18 cellular contexts compared by ENCODE assay signal in genomic region chr16:72819345-72819744, GRCh38.
DNase-seq lines count a peak whose midpoint lies in the region; ATAC-seq, FAIRE-seq and TF ChIP-seq lines count a peak whose summit lies in the region.
"Had no signal": no experiment of that assay in that cellular context is flagged by ENCODE, and none has a peak within 500 bp of the region (broad histone marks: within the 10 kb centered on the region; RNA-seq: fewer than 3 reads in every experiment).

No MANE protein-coding gene starts in this region.

- 93% methylated on average over 6 of the region's 6 CpGs for WGBS in HepG2 (ENCODE audit: low lambda C conversion rate)

- H3K4me1 ChIP-seq in HepG2 (ENCODE audit: insufficient read depth, low read length), result no peaks in the 10 kb centered on the region

- TF ChIP-seq CTCF in fibroblast of mammary gland (conservative IDR thresholded peaks at IDR 0.05; ENCODE audit: control insufficient read depth, insufficient read depth, low read depth, low read length) (no peak), retinal pigment epithelial cell (conservative IDR thresholded peaks at IDR 0.05; ENCODE audit: low read depth, low read length) (no peak), HepG2 (CRISPR knock-in tag; IDR thresholded peaks at IDR 0.05) (no peak)

- no peaks in the 10 kb centered on the region for H3K9me3 ChIP-seq in HepG2 (ENCODE audit: low read length)
- H3K9me3 ChIP-seq: thoracic aorta had no signal

- FAIRE-seq in HepG2 (lab: Jason Lieb, UNC), result no peak
- FAIRE-seq: endometrium had no signal

- intact Hi-C loops in HepG2 (cut with micrococcal nuclease; ENCODE audit: unreplicated experiment), result no loop called here

- H2AFZ ChIP-seq in HepG2 (ENCODE audit: low read length), result no peak overlapping the region

- no peak overlapping the region for H3K4me2 ChIP-seq in HepG2 (ENCODE audit: low read depth, low read length)

- H3K36me3 ChIP-seq in HepG2 (replicated peaks in 1 of 2; ENCODE audit: control insufficient read depth in 1 of 2, insufficient read depth in 2 of 2, low read length in 2 of 2), result peaks cover 10 to 16% of the 10 kb centered on the region in 2 experiments; a peak in 4 of 5 replicates
- H3K36me3 ChIP-seq: thoracic aorta had no signal

- in situ Hi-C loops in HepG2 (cut with HindIII; ENCODE audit: extremely low pct_ligation_motif_present, low pct_unique_long_range_greater_than_20kb), result no loop called here

- H3K9ac ChIP-seq in HepG2 (ENCODE audit: insufficient read depth, low read depth, low read length), result no peak overlapping the region

- H3K27ac ChIP-seq in HepG2 (ENCODE audit: extremely low read length, insufficient read depth, low read length), result no peak overlapping the region
- H3K27ac ChIP-seq: thoracic aorta, VCaP had no signal

- TF ChIP-seq POLR2A in HepG2 (IDR thresholded peaks at IDR 0.05; ENCODE audit: insufficient read depth in 1 of 2, low read depth in 2 of 2, low read length in 2 of 2), result no peak

- CTCF ChIA-PET in HepG2 (lab: Yijun Ruan, JAX; ENCODE audit: low intra/inter-chr PET ratio, low total read pairs), result no interaction called here

- no peak overlapping the region for H3K4me3 ChIP-seq in fibroblast of mammary gland (ENCODE audit: control insufficient read depth, low read depth, low read length)
- H3K4me3 ChIP-seq in retinal pigment epithelial cell (ENCODE audit: low read length), result no peak overlapping the region
- no peak overlapping the region for H3K4me3 ChIP-seq in HepG2 (replicated peaks in 1 of 3; ENCODE audit: insufficient read depth in 1 of 3, low read depth in 2 of 3, low read length in 3 of 3)
- H3K4me3 ChIP-seq: thoracic aorta had no signal

- ATAC-seq in SK-N-SH treated with all-trans-retinoic acid at 6 μM for 48 hours, result peak; percentile 46
- ATAC-seq in HepG2, result no peak
- ATAC-seq in HG03442 (IDR thresholded peaks at IDR 0.05; ENCODE audit: unreplicated experiment), result no peak
- ATAC-seq: activated CD8-positive, alpha-beta memory T cell treated with anti-CD3 and anti-CD28 coated beads, Interleukin-2, amount 10 ng/mL, durations not matched to agents 7 days and 5 days; left colon had no signal

- H4K20me1 ChIP-seq in HepG2 (ENCODE audit: insufficient read depth, low read length), result no peaks in the 10 kb centered on the region

- H3K27me3 ChIP-seq in HepG2 (ENCODE audit: control insufficient read depth in 1 of 2, insufficient read depth in 2 of 2, low read length in 2 of 2), result no peaks in the 10 kb centered on the region

- DNase-seq in GM03348 (ENCODE audit: low spot score), result peak; percentile 56
- peak; percentile 88 for DNase-seq in fibroblast of mammary gland (ENCODE audit: low read depth)
- peak; percentile 9 for DNase-seq in retinal pigment epithelial cell (ENCODE audit: low read depth)
- no peak for DNase-seq in DMS 273 (lab: John Stamatoyannopoulos, UW; ENCODE audit: unreplicated experiment)
- no peak for DNase-seq in HuH-7 (ENCODE audit: low spot score)
- no peak for DNase-seq in HepG2 (ENCODE audit: low spot score)
- DNase-seq: activated CD8-positive, alpha-beta memory T cell treated with anti-CD3 and anti-CD28 coated beads, Interleukin-2, amount 10 ng/mL, durations not matched to agents 7 days and 5 days; caudate nucleus; GOT3; KBM-7; left colon; NCI-H1417 treated with DMSO at 0.1 percent for 48 hours; NCI-H2227 treated with DMSO at 0.1 percent for 48 hours had no signal

- TF ChIP-seq EP300 in HepG2 (IDR thresholded peaks at IDR 0.05; ENCODE audit: low read depth in 2 of 2, low read length in 2 of 2) (no peak), HepG2 (CRISPR knock-in tag; IDR thresholded peaks at IDR 0.05; ENCODE audit: borderline replicate concordance) (no peak)

- no peak for TF ChIP-seq RAD21 in HepG2 (CRISPR knock-in tag; IDR thresholded peaks at IDR 0.05)

- BruUV-seq in HepG2 (replicated peaks; lab: Mats Ljungman, UMichigan), result no TSS peak

- H3K79me2 ChIP-seq in HepG2 (ENCODE audit: insufficient read depth, low read length), result no peaks in the 10 kb centered on the region

- POLR2A ChIA-PET in HepG2 (lab: Yijun Ruan, JAX), result no interaction called here

TF ChIP-seq in SK-N-SH treated with all-trans-retinoic acid at 6 μM for 48 hours, 23 proteins besides CTCF, POLR2A, EP300 and RAD21 (continues in another document):
- TF ChIP-seq TOX (CRISPR knock-in tag; IDR thresholded peaks at IDR 0.05; ENCODE audit: borderline replicate concordance), result no peak
- no peak for TF ChIP-seq ISL1 (CRISPR knock-in tag; IDR thresholded peaks at IDR 0.05)
- no peak for TF ChIP-seq PPARA (CRISPR knock-in tag; IDR thresholded peaks at IDR 0.05; ENCODE audit: borderline replicate concordance)
- TF ChIP-seq TCF4 (CRISPR knock-in tag; IDR thresholded peaks at IDR 0.05; ENCODE audit: borderline replicate concordance), result no peak
- TF ChIP-seq ZC3H10 (CRISPR knock-in tag; IDR thresholded peaks at IDR 0.05), result no peak
- no peak for TF ChIP-seq SNAI2 (CRISPR knock-in tag; IDR thresholded peaks at IDR 0.05)
- no peak for TF ChIP-seq CREB5 (CRISPR knock-in tag; IDR thresholded peaks at IDR 0.05; ENCODE audit: low read depth)
- TF ChIP-seq ZNF565 (CRISPR knock-in tag; conservative IDR thresholded peaks at IDR 0.05; ENCODE audit: low read depth), result no peak
- TF ChIP-seq PATZ1 (CRISPR knock-in tag; IDR thresholded peaks at IDR 0.05; ENCODE audit: borderline replicate concordance), result no peak
- TF ChIP-seq ZNF70 (CRISPR knock-in tag; IDR thresholded peaks at IDR 0.05), result no peak

TF ChIP-seq in HepG2, 621 proteins besides CTCF, POLR2A, EP300 and RAD21:
- TF ChIP-seq HDAC1 (CRISPR knock-in tag; IDR thresholded peaks at IDR 0.05) (no peak), TMF1 (CRISPR knock-in tag; IDR thresholded peaks at IDR 0.05; ENCODE audit: low read depth) (no peak)

Comparison
In these comparisons a context has a peak if more than half of its experiments do, and no peak if none do; other contexts are left out.
1. DNase-seq: peak in GM03348 (single experiment), fibroblast of mammary gland (single experiment) and retinal pigment epithelial cell (single experiment); none in DMS 273 (single experiment), HuH-7 (single experiment) and HepG2 (single experiment).